ENCODE assay signal across 21 cellular contexts in genomic region chr6:106132153-106132698, GRCh38. TPM values are rescaled to one million over a fixed set of nuclear protein-coding genes. Genes with fewer than 3 reads are reported as not detected.
A peak's percentile ranks its signal among the peaks of the same experiment; 100 is the strongest.
DNase-seq lines count a peak whose midpoint lies in the region; ATAC-seq, FAIRE-seq and TF ChIP-seq lines count a peak whose summit lies in the region.
"Had no signal": no experiment of that assay in that cellular context is flagged by ENCODE, and none has a peak within 500 bp of the region (broad histone marks: within the 10 kb centered on the region; RNA-seq: fewer than 3 reads in every experiment).

No MANE protein-coding gene starts in this region.

- ATAC-seq in CD4-positive, CD25-positive, alpha-beta regulatory T cell (ENCODE audit: low read depth in 2 of 2), result no peak
- ATAC-seq in IMR-90 (ENCODE audit: low read depth), result no peak
- no peak for ATAC-seq in K562
- ATAC-seq in GM21367 (IDR thresholded peaks at IDR 0.05; ENCODE audit: unreplicated experiment), result no peak
- ATAC-seq in upper lobe of right lung, result no peak
- ATAC-seq: CD8-positive, alpha-beta T cell had no signal

- H3K4ac ChIP-seq in IMR-90 (ENCODE audit: low read depth, low read length), result no peak overlapping the region

- H3K14ac ChIP-seq in IMR-90 (replicated peaks; ENCODE audit: low read depth, low read length), result peak overlapping the region; percentile 21; the same call in 1 of the 2 replicates

- no peaks in the 10 kb centered on the region for H3K79me2 ChIP-seq in K562 (ENCODE audit: control insufficient read depth, insufficient read depth, low read length)

- no peak overlapping the region for H2AK9ac ChIP-seq in IMR-90 (replicated peaks; ENCODE audit: low read depth, low read length, poor library complexity)

- 0 out of 2 replicates have a peak overlapping the region, but pooled peaks have one; percentile 18 for H2BK20ac ChIP-seq in IMR-90 (ENCODE audit: low read depth, low read length)

- no peak overlapping the region for H2BK15ac ChIP-seq in IMR-90 (ENCODE audit: low read depth, low read length)

- no peaks in the 10 kb centered on the region for H3K27me3 Mint-ChIP-seq in CD4-positive, CD25-positive, alpha-beta regulatory T cell

- FAIRE-seq in K562 (lab: Jason Lieb, UNC), result no peak
- FAIRE-seq: GM12891, GM18507 had no signal

- DNase-seq in CD4-positive, CD25-positive, alpha-beta regulatory T cell, result no peak
- DNase-seq in IMR-90 (no peak), K562 (ENCODE audit: extremely low read depth in 1 of 4, low spot score in 3 of 4) (no peak), islet precursor cell (peak; percentile 68), iPS-NIHi11 (ENCODE audit: low spot score) (no peak), upper lobe of right lung (no peak), HuH-7 (ENCODE audit: low spot score) (no peak)
- DNase-seq: C1 segment of cervical spinal cord; Caco-2; CD8-positive, alpha-beta T cell; DMS 273 treated with DMSO at 0.1 percent for 48 hours; DMS79; EL; GDM1; GOT3; H7; HCEC 1CT had no signal

- dilution Hi-C loops in IMR-90 (cut with HindIII; ENCODE audit: low sequenced_read_pairs, unreplicated experiment), result no loop called here

- TF ChIP-seq RAD21 in IMR-90 (IDR thresholded peaks at IDR 0.05; ENCODE audit: low read length) (no peak), K562 (CRISPR knock-in tag; conservative IDR thresholded peaks at IDR 0.05 in 1 of 2, IDR thresholded peaks at IDR 0.05 in 1 of 2) (no peak)

- no peak overlapping the region for H4K5ac ChIP-seq in IMR-90 (ENCODE audit: low read depth, low read length)

- H3K9me1 ChIP-seq in IMR-90 (ENCODE audit: insufficient read depth, low read length) (peaks cover 4% of the 10 kb centered on the region; the same call in 1 of the 2 replicates), K562 (ENCODE audit: control insufficient read depth, insufficient read depth, low read length) (no peaks in the 10 kb centered on the region)

- no peak for TF ChIP-seq EP300 in K562 (IDR thresholded peaks at IDR 0.05; ENCODE audit: low read length)

- no peak overlapping the region for H2BK5ac ChIP-seq in IMR-90 (ENCODE audit: low read depth, low read length, poor library complexity, severe bottlenecking)

- no peaks in the 10 kb centered on the region for H3K9me3 Mint-ChIP-seq in CD4-positive, CD25-positive, alpha-beta regulatory T cell
- H3K9me3 Mint-ChIP-seq: CD8-positive, alpha-beta T cell had no signal

- no peak overlapping the region for H3K56ac ChIP-seq in IMR-90 (ENCODE audit: extremely low read depth, insufficient read depth, low read length)

- H3K4me1 Mint-ChIP-seq in CD4-positive, CD25-positive, alpha-beta regulatory T cell, result peaks cover 0 to 17% (median 4%) of the 10 kb centered on the region in 4 donors

- H4K20me1 ChIP-seq in IMR-90 (ENCODE audit: insufficient read depth, low read length), result no peaks in the 10 kb centered on the region
- no peaks in the 10 kb centered on the region for H4K20me1 ChIP-seq in K562 (replicated peaks; ENCODE audit: control insufficient read depth, insufficient read depth, low read length)

- no peaks in the 10 kb centered on the region for H3K27me3 ChIP-seq in CD4-positive, CD25-positive, alpha-beta regulatory T cell (ENCODE audit: control insufficient read depth, insufficient read depth, low read length)
- H3K27me3 ChIP-seq in IMR-90 (ENCODE audit: control insufficient read depth, insufficient read depth, low read length) (no peaks in the 10 kb centered on the region), K562 (ENCODE audit: control insufficient read depth in 2 of 2, insufficient read depth in 2 of 2, low read length in 2 of 2) (no peaks in the 10 kb centered on the region), upper lobe of right lung (no peaks in the 10 kb centered on the region)

- no peak overlapping the region for H3K23ac ChIP-seq in IMR-90 (ENCODE audit: low read depth, low read length)

- H2BK120ac ChIP-seq in IMR-90 (ENCODE audit: low read depth, low read length), result no peak overlapping the region

- CTCF ChIA-PET in IMR-90 (lab: Yijun Ruan, JAX) (no interaction called here), K562 (lab: Yijun Ruan, JAX; ENCODE audit: low intra/inter-chr PET ratio) (no interaction called here)

- POLR2A ChIA-PET in IMR-90 (lab: Charles Lee; ENCODE audit: unreplicated experiment), result no interaction called here
- POLR2A ChIA-PET in K562 (lab: Yijun Ruan, JAX), result interaction anchor here (0.5 kb wide), 1 partner anchor 191 kb away, joined by 3 read pairs; no protein-coding TSS in a partner anchor

- H3K27ac Mint-ChIP-seq in CD4-positive, CD25-positive, alpha-beta regulatory T cell, result peak overlapping the region in 2 of 3 donors; percentile 56 to 63
- H3K27ac Mint-ChIP-seq: CD8-positive, alpha-beta T cell had no signal

- no peaks in the 10 kb centered on the region for H3K36me3 Mint-ChIP-seq in CD4-positive, CD25-positive, alpha-beta regulatory T cell
- H3K36me3 Mint-ChIP-seq: CD8-positive, alpha-beta T cell had no signal

- WGBS in IMR-90 (ENCODE audit: extremely low coverage in 2 of 2, insufficient read length in 1 of 2), 2 experiments, result 90% methylated on average over 7 of the region's 10 CpGs; no CpG with 5 or more reads in 1 of the 2 experiments
- 31% methylated on average over 10 of the region's 10 CpGs for WGBS in K562 (ENCODE audit: insufficient coverage, low coverage, missing lambda C conversion rate)

- no peaks in the 10 kb centered on the region for H3K79me1 ChIP-seq in IMR-90 (ENCODE audit: low read depth in 1 of 2, low read length in 2 of 2)

- H2AFZ ChIP-seq in IMR-90 (replicated peaks; ENCODE audit: low read length, poor library complexity) (peak overlapping the region; percentile 59), K562 (ENCODE audit: low read depth, low read length) (peak overlapping the region; percentile 46)

- H3K4me1 ChIP-seq in CD4-positive, CD25-positive, alpha-beta regulatory T cell (ENCODE audit: control insufficient read depth, insufficient read depth, low read length, poor library complexity, severe bottlenecking), result no peaks in the 10 kb centered on the region
- H3K4me1 ChIP-seq in IMR-90 (ENCODE audit: control insufficient read depth, insufficient read depth, low read length), result peaks cover 7% of the 10 kb centered on the region
- peaks cover 13 to 31% of the 10 kb centered on the region in 2 experiments for H3K4me1 ChIP-seq in K562 (replicated peaks in 1 of 2; ENCODE audit: control insufficient read depth in 2 of 2, insufficient read depth in 2 of 2, low read length in 2 of 2)
- no peaks in the 10 kb centered on the region for H3K4me1 ChIP-seq in upper lobe of right lung

- no peaks in the 10 kb centered on the region for H3K9me3 ChIP-seq in CD4-positive, CD25-positive, alpha-beta regulatory T cell (ENCODE audit: control insufficient read depth in 2 of 2, low read length in 2 of 2)
- H3K9me3 ChIP-seq in IMR-90 (ENCODE audit: control insufficient read depth, insufficient read depth, low read length) (no peaks in the 10 kb centered on the region), K562 (replicated peaks; ENCODE audit: control insufficient read depth, insufficient read depth, low read depth, low read length) (no peaks in the 10 kb centered on the region), upper lobe of right lung (no peaks in the 10 kb centered on the region)
- H3K9me3 ChIP-seq: Caco-2 had no signal

- H3K4me2 ChIP-seq in IMR-90 (ENCODE audit: low read depth, low read length) (no peak overlapping the region), K562 (ENCODE audit: insufficient read depth, low read length) (no peak overlapping the region)

- no peak overlapping the region for H3K27ac ChIP-seq in CD4-positive, CD25-positive, alpha-beta regulatory T cell (ENCODE audit: insufficient read depth, low read length, poor library complexity, severe bottlenecking)
- H3K27ac ChIP-seq in IMR-90 (ENCODE audit: insufficient read depth, low read length), result no peak overlapping the region
- H3K27ac ChIP-seq in K562 (ENCODE audit: extremely low read depth, low read depth, low read length), result no peak overlapping the region
- no peak overlapping the region for H3K27ac ChIP-seq in upper lobe of right lung

- peak overlapping the region; percentile 7; the same call in 1 of the 2 replicates for H4K91ac ChIP-seq in IMR-90 (ENCODE audit: insufficient read depth, low read depth, low read length)

- in situ Hi-C loops in IMR-90 (cut with MboI; ENCODE audit: low sequenced_read_pairs), result no loop called here
- in situ Hi-C loops in K562 (cut with MboI), result no loop called here

- intact Hi-C loops in IMR-90 (cut with micrococcal nuclease), result no loop called here
- intact Hi-C loops in K562 (cut with micrococcal nuclease), result no loop called here
- intact Hi-C loops in upper lobe of right lung (cut with DNase I), result no loop called here

- H2AK5ac ChIP-seq in IMR-90 (ENCODE audit: low read depth, low read length), result 0 out of 2 replicates have a peak overlapping the region, but pooled peaks have one; percentile 16

- no peak overlapping the region for H3K4me3 ChIP-seq in CD4-positive, CD25-positive, alpha-beta regulatory T cell (ENCODE audit: low read depth, low read length)
- H3K4me3 ChIP-seq in IMR-90 (ENCODE audit: insufficient read depth, low read depth, low read length) (no peak overlapping the region), K562 (no peak overlapping the region), upper lobe of right lung (no peak overlapping the region)

- no TSS peak for BruUV-seq in IMR-90 (replicated peaks; lab: Mats Ljungman, UMichigan)
- no TSS peak for BruUV-seq in K562 (replicated peaks; lab: Mats Ljungman, UMichigan)

- no peak overlapping the region for H3K18ac ChIP-seq in IMR-90 (ENCODE audit: low read depth, low read length)

- no peak overlapping the region for H4K8ac ChIP-seq in IMR-90 (ENCODE audit: low read depth in 2 of 2, low read length in 2 of 2)

- H3K36me3 ChIP-seq in CD4-positive, CD25-positive, alpha-beta regulatory T cell (ENCODE audit: control insufficient read depth, insufficient read depth, low read length), result no peaks in the 10 kb centered on the region
- H3K36me3 ChIP-seq in IMR-90 (ENCODE audit: control insufficient read depth, insufficient read depth, low read length) (no peaks in the 10 kb centered on the region), K562 (ENCODE audit: control insufficient read depth, insufficient read depth, low read length) (no peaks in the 10 kb centered on the region), upper lobe of right lung (no peaks in the 10 kb centered on the region)

- H3K4me3 Mint-ChIP-seq in CD4-positive, CD25-positive, alpha-beta regulatory T cell, result no peak overlapping the region
- H3K4me3 Mint-ChIP-seq: CD8-positive, alpha-beta T cell had no signal

- TF ChIP-seq CTCF in IMR-90 (conservative IDR thresholded peaks at IDR 0.05; ENCODE audit: low read depth, low read length) (no peak), K562 (IDR thresholded peaks at IDR 0.05 in 2 of 3, conservative IDR thresholded peaks at IDR 0.05 in 1 of 3; ENCODE audit: insufficient read depth in 2 of 3, low read depth in 1 of 3, low read length in 3 of 3) (no peak), upper lobe of right lung (IDR thresholded peaks at IDR 0.05) (no peak)

- TF ChIP-seq POLR2A in IMR-90 (IDR thresholded peaks at IDR 0.05; ENCODE audit: low read depth, low read length) (no peak), K562 (conservative IDR thresholded peaks at IDR 0.05) (no peak)

- H3K9ac ChIP-seq in IMR-90 (ENCODE audit: low read depth, low read length), result no peak overlapping the region
- no peak overlapping the region for H3K9ac ChIP-seq in K562 (ENCODE audit: insufficient read depth in 1 of 2, low read depth in 2 of 2, low read length in 2 of 2)

RNA-seq across cellular contexts. Expression of gene PRDM1, which starts 46.1 kb away (rescaled TPM):
- total RNA-seq in CD4-positive, CD25-positive, alpha-beta regulatory T cell, result 327 TPM
- 10 to 100 TPM; 48.6 to 71.6 (median 64.7) TPM for polyA plus RNA-seq in CD4-positive, CD25-positive, alpha-beta regulatory T cell
- total RNA-seq in IMR-90 (2012; rRNA removed), result 2.3 and 6.9 TPM in 2 replicates
- 3.0 and 3.9 TPM in 2 replicates for polyA plus RNA-seq in IMR-90 (2012; rRNA removed)
- 2.5 and 2.9 TPM in 2 replicates for polyA plus RNA-seq in IMR-90 (2012; cell fraction: cytosol; rRNA removed)
- 11.9 and 13.5 TPM in 2 replicates for polyA plus RNA-seq in IMR-90 (2012; cell fraction: nucleus; rRNA removed; ENCODE audit: low replicate concordance)
- total RNA-seq in K562 (2011; cell fraction: chromatin; rRNA removed; ENCODE audit: low replicate concordance), result 1.9 and 4.4 TPM in 2 replicates
- total RNA-seq in K562 (2011; cell fraction: nucleolus; rRNA removed), result 1.1 and 1.3 TPM in 2 replicates
- 0.95 and 1.1 TPM in 2 replicates for total RNA-seq in K562 (2011; cell fraction: nucleoplasm; rRNA removed)
- 0.27 and 0.29 TPM in 2 replicates for total RNA-seq in K562 (2014; rRNA removed)
- 0.40 and 0.61 TPM in 2 replicates for total RNA-seq in K562 (2014; rRNA removed; fragmentation: Illumina TruSeq; extraction: Trizol)
- total RNA-seq in K562 (2015; rRNA removed; fragmentation: Illumina TruSeq; extraction: Trizol), result 0.19 and 0.47 TPM in 2 replicates
- total RNA-seq in K562 (2021), result 0.67 and 0.86 TPM in 2 replicates
- polyA plus RNA-seq in K562 (2011; rRNA removed), result 0.18 and 0.21 TPM in 2 replicates
- 0.07 and 0.36 TPM in 2 replicates for polyA plus RNA-seq in K562 (2011; cell fraction: cytosol; rRNA removed)
- polyA plus RNA-seq in K562 (2011; cell fraction: nucleus; rRNA removed), result 0.11 and 1.1 TPM in 2 replicates
- polyA plus RNA-seq in K562 (2012), result 0.89 and 1.1 TPM in 2 replicates
- polyA plus RNA-seq in K562 (2014; fragmentation: Illumina TruSeq; extraction: Trizol), result 0.89 and 1.4 TPM in 2 replicates
- polyA plus RNA-seq in K562 (2014; fragmentation: Nextera tagmentation; extraction: Ambion mirVana), result under 1 TPM; 0.20 to 0.21 TPM
- polyA plus RNA-seq in K562 (2014; rRNA removed), result 0.09 and 0.13 TPM in 2 replicates
- 0.18 and 0.98 TPM in 2 replicates for polyA minus RNA-seq in K562 (2011; rRNA and poly(A)+ RNA removed)
- polyA minus RNA-seq in K562 (2011; cell fraction: cytosol; rRNA and poly(A)+ RNA removed), result 1.1 and 1.6 TPM in 2 replicates
- polyA minus RNA-seq in K562 (2011; cell fraction: nucleus; rRNA and poly(A)+ RNA removed), result 0.94 and 1.00 TPM in 2 replicates
- total RNA-seq in upper lobe of right lung, result 17.5 TPM
- total RNA-seq: A673 had no signal

Comparison
In these comparisons a context has a peak if more than half of its experiments do, and no peak if none do; other contexts are left out.
1. RNA of gene PRDM1, which starts 46.1 kb away (total RNA-seq): 327 TPM in CD4-positive, CD25-positive, alpha-beta regulatory T cell (single experiment); 17.5 TPM in upper lobe of right lung (single experiment), 2.3 to 6.9 TPM in IMR-90 and 0.19 to 4.4 TPM in K562; every median in the first group is over 10 times any median in the second.